In genomic region chr2:66432801-66433694, GRCh38 we compare ENCODE assay signal across 8 cellular contexts. TPM values are rescaled to one million over a fixed set of nuclear protein-coding genes. Genes with fewer than 3 reads are reported as not detected.
DNase-seq lines count a peak whose midpoint lies in the region; ATAC-seq and TF ChIP-seq lines count a peak whose summit lies in the region.

No MANE protein-coding gene starts in this region.

- no peaks in the 10 kb centered on the region for H3K4me1 ChIP-seq in MM.1S (ENCODE audit: low read length)
- peaks cover 0 to 18% of the 10 kb centered on the region in 2 donors for H3K4me1 ChIP-seq in gastrocnemius medialis

- H3K4me2 ChIP-seq in MM.1S (ENCODE audit: low read depth, low read length): peak overlapping the region; percentile 87

- TF ChIP-seq POLR2A in gastrocnemius medialis (IDR thresholded peaks at IDR 0.05): peak in 1 of 2 donors; percentile 21

- CTCF ChIA-PET in RWPE1 (lab: Yijun Ruan, JAX): interaction anchor here (0.6 to 2.4 kb wide), 8 partner anchors 99 to 1599 kb away, joined by 3 to 13 read pairs (median 4); no protein-coding TSS in a partner anchor
- CTCF ChIA-PET in GM10248 (lab: Yijun Ruan, JAX): interaction anchor here (0.8 to 2.0 kb wide), 3 partner anchors 9 to 1598 kb away, joined by 3 to 5 read pairs (median 3); no protein-coding TSS in a partner anchor

- no peak for TF ChIP-seq CTCF in MM.1S (IDR thresholded peaks at IDR 0.05; ENCODE audit: low read length)
- TF ChIP-seq CTCF in RWPE1 (conservative IDR thresholded peaks at IDR 0.05; ENCODE audit: low read depth): no peak
- TF ChIP-seq CTCF in gastrocnemius medialis (IDR thresholded peaks at IDR 0.05 in 4 of 5, conservative IDR thresholded peaks at IDR 0.05 in 1 of 5): no peak
- no peak for TF ChIP-seq CTCF in GM10248 (IDR thresholded peaks at IDR 0.05; ENCODE audit: control extremely low read depth, extremely low read depth, low read depth, missing control alignments)

- H3K4me3 ChIP-seq in MM.1S (ENCODE audit: low read length) (peak overlapping the region; percentile 82), gastrocnemius medialis (peak overlapping the region; percentile 80 to 96 (median 88))

- H3F3A ChIP-seq in MM.1S (ENCODE audit: insufficient read depth, low read length): peaks cover 24% of the 10 kb centered on the region

- no peaks in the 10 kb centered on the region for H3K9me2 ChIP-seq in MM.1S (replicated peaks; ENCODE audit: insufficient read depth, low read length)

- POLR2A ChIA-PET in RWPE1 (lab: Yijun Ruan, JAX; ENCODE audit: low non-redundant PET) (interaction anchor here (0.7 to 0.9 kb wide), 2 partner anchors 15 to 1564 kb away, joined by 3 to 4 read pairs; no protein-coding TSS in a partner anchor), GM10248 (lab: Yijun Ruan, JAX) (no interaction called here)

- peak; percentile 82 for ATAC-seq in gastrocnemius medialis
- no peak for ATAC-seq in GM19467 (IDR thresholded peaks at IDR 0.05; ENCODE audit: unreplicated experiment)

- in situ Hi-C loops in gastrocnemius medialis (cut with MboI; ENCODE audit: low sequenced_read_pairs in 4 of 4): loop anchor here (5.0 to 25.0 kb wide), 5 partner anchors 149 to 1604 kb away; no protein-coding TSS in a partner anchor

- H3K27me3 ChIP-seq in MM.1S (replicated peaks; ENCODE audit: insufficient read depth, low read length) (no peaks in the 10 kb centered on the region), gastrocnemius medialis (peaks cover 0 to 7% (median 7%) of the 10 kb centered on the region in 3 donors)

- H3K27ac ChIP-seq in MM.1S (ENCODE audit: low read length): peak overlapping the region; percentile 90
- H3K27ac ChIP-seq in RWPE1: peak overlapping the region; percentile 96
- H3K27ac ChIP-seq in gastrocnemius medialis: peak overlapping the region; percentile 83 to 89 (median 87)

- no peaks in the 10 kb centered on the region for H4K20me1 ChIP-seq in MM.1S (ENCODE audit: insufficient read depth, low read length)

- H3K9me3 ChIP-seq in MM.1S (replicated peaks; ENCODE audit: insufficient read depth, low read length) (no peaks in the 10 kb centered on the region), gastrocnemius medialis (no peaks in the 10 kb centered on the region)

- peaks cover 27% of the 10 kb centered on the region for H3K79me2 ChIP-seq in MM.1S (ENCODE audit: low read length)

- H3K36me3 ChIP-seq in MM.1S (replicated peaks; ENCODE audit: insufficient read depth, low read length) (no peaks in the 10 kb centered on the region), gastrocnemius medialis (no peaks in the 10 kb centered on the region)

- H2AFZ ChIP-seq in MM.1S (ENCODE audit: low read length): peak overlapping the region; percentile 83

- DNase-seq in DMS153 treated with DMSO at 0.1 percent for 48 hours (lab: John Stamatoyannopoulos, UW; ENCODE audit: unreplicated experiment) (peak; percentile 94), MM.1S (peak; percentile 89), RWPE1 (ENCODE audit: low spot score) (peak; percentile 93), dedifferentiated amniotic fluid mesenchymal stem cell (ENCODE audit: extremely low spot score) (peak; percentile 98), islet precursor cell (peak; percentile 98), gastrocnemius medialis (peak; percentile 79 to 87), GM10248 (ENCODE audit: extremely low spot score) (no peak)

- peak overlapping the region; percentile 85 for H3K9ac ChIP-seq in MM.1S (ENCODE audit: low read length)

- intact Hi-C loops in gastrocnemius medialis (cut with DNase I; ENCODE audit: low total_unique reads): loop anchor here (1.0 to 10.0 kb wide), 7 partner anchors 131 to 1788 kb away; partner anchors contain the start of genes C1D, ETAA1 and SPRED2

RNA-seq across cellular contexts. Expression of gene MEIS1, which starts 1.9 kb away (rescaled TPM):
- 1 to 10 TPM; 1.3 to 8.2 (median 2.0) TPM for total RNA-seq in gastrocnemius medialis
